ENCODE assay signal across 38 cellular contexts in genomic region chr20:33902011-33902410, GRCh38.
"Had no signal": no experiment of that assay in that cellular context is flagged by ENCODE, and none has a peak within 500 bp of the region (broad histone marks: within the 10 kb centered on the region; RNA-seq: fewer than 3 reads in every experiment).

No MANE protein-coding gene starts in this region.

- FAIRE-seq: bronchial epithelial cell, TTC549 had no signal

- ATAC-seq: activated CD4-positive, alpha-beta T cell treated with anti-CD3 and anti-CD28 coated beads for 36 hours; activated CD8-positive, alpha-beta memory T cell treated with anti-CD3 and anti-CD28 coated beads, Interleukin-2, amount 10 ng/mL, durations not matched to agents 7 days and 5 days; activated CD8-positive, alpha-beta T cell treated with anti-CD3 and anti-CD28 coated beads, Interleukin-2, amount 10 ng/mL, durations not matched to agents 7 days and 5 days; activated naive CD8-positive, alpha-beta T cell treated with anti-CD3 and anti-CD28 coated beads, Interleukin-2, amount 50 U/mL, for 24 hours had no signal

- H3K27ac ChIP-seq: ascending aorta, cardiac muscle cell, VCaP had no signal

- H3K27ac Mint-ChIP-seq: activated B cell treated with CpG ODN at 0.5 μM for 24 hours; activated CD4-positive, alpha-beta memory T cell treated with anti-CD3 and anti-CD28 coated beads, Interleukin-2, amount 10 ng/mL, durations not matched to agents 7 days and 5 days; activated CD4-positive, alpha-beta T cell treated with anti-CD3 and anti-CD28 coated beads for 36 hours; activated CD4-positive, alpha-beta T cell treated with anti-CD3 and anti-CD28 coated beads, Interleukin-2, amount 10 ng/mL, durations not matched to agents 7 days and 5 days; activated CD8-positive, alpha-beta memory T cell treated with anti-CD3 and anti-CD28 coated beads, Interleukin-2, amount 10 ng/mL, durations not matched to agents 7 days and 5 days; activated CD8-positive, alpha-beta T cell treated with anti-CD3 and anti-CD28 coated beads, Interleukin-2, amount 10 ng/mL, durations not matched to agents 7 days and 5 days; activated naive CD4-positive, alpha-beta T cell treated with anti-CD3 and anti-CD28 coated beads, Interleukin-2, amount 10 ng/mL, durations not matched to agents 7 days and 5 days; activated naive CD4-positive, alpha-beta T cell treated with anti-CD3 and anti-CD28 coated beads, Interleukin-2, amount 50 U/mL, for 24 hours; activated naive CD8-positive, alpha-beta T cell; activated naive CD8-positive, alpha-beta T cell treated with anti-CD3 and anti-CD28 coated beads, Interleukin-2, amount 10 ng/mL, durations not matched to agents 7 days and 5 days; activated naive CD8-positive, alpha-beta T cell treated with anti-CD3 and anti-CD28 coated beads, Interleukin-2, amount 50 U/mL, for 24 hours; activated T-cell treated with anti-CD3 and anti-CD28 coated beads, Interleukin-2, amount 50 U/mL, for 24 hours; activated T-helper 2 cell treated with anti-CD3 and anti-CD28 coated beads, Interferon-gamma antibody, Interleukin-2, Interleukin-4, amounts not matched to agents 10 μg/mL and 5 μg/mL and 100 μg/mL, durations not matched to agents 14 hours and 24 hours and 36 hours; T-helper 1 cell treated with Interleukin-12 subunit alpha and Interleukin-12 subunit beta and Interleukin-4 antibody, amounts not matched to agents 30 μg/mL and 1 μg/mL, for 36 hours; T-helper 2 cell treated with Interferon-gamma antibody and Interleukin-4, amounts not matched to agents 5 μg/mL and 100 μg/mL, for 36 hours had no signal

- DNase-seq: activated B cell treated with CpG ODN at 0.5 μM for 24 hours; activated CD4-positive, alpha-beta memory T cell treated with anti-CD3 and anti-CD28 coated beads, Interleukin-2, amount 10 ng/mL, durations not matched to agents 7 days and 5 days; activated CD4-positive, alpha-beta T cell treated with anti-CD3 and anti-CD28 coated beads for 36 hours; activated CD4-positive, alpha-beta T cell treated with anti-CD3 and anti-CD28 coated beads for 48 hours; activated CD4-positive, alpha-beta T cell treated with anti-CD3 and anti-CD28 coated beads, Interleukin-2, amount 10 ng/mL, durations not matched to agents 7 days and 5 days; activated CD4-positive, alpha-beta T cell treated with anti-CD3 and anti-CD28 coated beads, Interleukin-2, amount 50 U/mL, for 48 hours; activated CD4-positive, CD25-positive, alpha-beta regulatory T cell treated with anti-CD3 and anti-CD28 coated beads, Interleukin-2, amount 50 U/mL, for 72 hours; activated CD8-positive, alpha-beta memory T cell treated with anti-CD3 and anti-CD28 coated beads for 24 hours; activated CD8-positive, alpha-beta memory T cell treated with anti-CD3 and anti-CD28 coated beads, Interleukin-2, amount 10 ng/mL, durations not matched to agents 7 days and 5 days; activated CD8-positive, alpha-beta memory T cell treated with anti-CD3 and anti-CD28 coated beads, Interleukin-2, amount 50 U/mL, for 48 hours; activated CD8-positive, alpha-beta T cell treated with anti-CD3 and anti-CD28 coated beads, Interleukin-2, amount 10 ng/mL, durations not matched to agents 7 days and 5 days; activated effector memory CD4-positive, alpha-beta T cell treated with Interleukin-2 at 50 U/mL for 16 hours; activated gamma-delta T cell; activated naive CD4-positive, alpha-beta T cell treated with anti-CD3 and anti-CD28 coated beads, Interleukin-2, amount 10 ng/mL, durations not matched to agents 7 days and 5 days; activated naive CD4-positive, alpha-beta T cell treated with Interleukin-2 at 50 U/mL for 16 hours; activated naive CD8-positive, alpha-beta T cell treated with anti-CD3 and anti-CD28 coated beads, Interleukin-2, amount 10 ng/mL, durations not matched to agents 7 days and 5 days; activated naive CD8-positive, alpha-beta T cell treated with anti-CD3 and anti-CD28 coated beads, Interleukin-2, amount 50 U/mL, for 24 hours; activated T-cell treated with anti-CD3 and anti-CD28 coated beads, Interleukin-2, amount 50 U/mL, for 24 hours; activated T-cell treated with anti-CD3 and anti-CD28 coated beads, Interleukin-2, amount 50 U/mL, for 48 hours; amygdala; anterior cingulate cortex; caudate nucleus; cerebellar nuclear complex; T-helper 1 cell; T-helper 2 cell; T-helper 9 cell had no signal

- H3K36me3 ChIP-seq: ascending aorta, cardiac muscle cell had no signal

- H3K36me3 Mint-ChIP-seq: activated CD8-positive, alpha-beta memory T cell treated with anti-CD3 and anti-CD28 coated beads, Interleukin-2, amount 10 ng/mL, durations not matched to agents 7 days and 5 days; activated naive CD4-positive, alpha-beta T cell treated with anti-CD3 and anti-CD28 coated beads, Interleukin-2, amount 10 ng/mL, durations not matched to agents 7 days and 5 days; activated naive CD4-positive, alpha-beta T cell treated with anti-CD3 and anti-CD28 coated beads, Interleukin-2, amount 50 U/mL, for 24 hours; activated naive CD8-positive, alpha-beta T cell; activated naive CD8-positive, alpha-beta T cell treated with anti-CD3 and anti-CD28 coated beads, Interleukin-2, amount 10 ng/mL, durations not matched to agents 7 days and 5 days; brain had no signal

- H3K9me3 ChIP-seq: ascending aorta had no signal

- H3K27me3 ChIP-seq: ascending aorta, cardiac muscle cell had no signal

- H3K4me1 Mint-ChIP-seq: activated B cell treated with CpG ODN at 0.5 μM for 24 hours; activated CD4-positive, alpha-beta memory T cell treated with anti-CD3 and anti-CD28 coated beads, Interleukin-2, amount 10 ng/mL, durations not matched to agents 7 days and 5 days; activated CD4-positive, alpha-beta T cell treated with anti-CD3 and anti-CD28 coated beads for 36 hours; activated CD4-positive, alpha-beta T cell treated with anti-CD3 and anti-CD28 coated beads, Interleukin-2, amount 10 ng/mL, durations not matched to agents 7 days and 5 days; activated CD8-positive, alpha-beta memory T cell treated with anti-CD3 and anti-CD28 coated beads, Interleukin-2, amount 10 ng/mL, durations not matched to agents 7 days and 5 days; activated naive CD4-positive, alpha-beta T cell treated with anti-CD3 and anti-CD28 coated beads, Interleukin-2, amount 10 ng/mL, durations not matched to agents 7 days and 5 days; activated naive CD4-positive, alpha-beta T cell treated with anti-CD3 and anti-CD28 coated beads, Interleukin-2, amount 50 U/mL, for 24 hours; activated naive CD8-positive, alpha-beta T cell treated with anti-CD3 and anti-CD28 coated beads, Interleukin-2, amount 10 ng/mL, durations not matched to agents 7 days and 5 days; activated naive CD8-positive, alpha-beta T cell treated with anti-CD3 and anti-CD28 coated beads, Interleukin-2, amount 50 U/mL, for 24 hours; central memory CD8-positive, alpha-beta T cell had no signal

- H3K9me3 Mint-ChIP-seq: activated B cell treated with CpG ODN at 0.5 μM for 24 hours; activated CD4-positive, alpha-beta memory T cell treated with anti-CD3 and anti-CD28 coated beads, Interleukin-2, amount 10 ng/mL, durations not matched to agents 7 days and 5 days; activated CD4-positive, alpha-beta T cell treated with anti-CD3 and anti-CD28 coated beads, Interleukin-2, amount 10 ng/mL, durations not matched to agents 7 days and 5 days; activated naive CD4-positive, alpha-beta T cell treated with anti-CD3 and anti-CD28 coated beads, Interleukin-2, amount 10 ng/mL, durations not matched to agents 7 days and 5 days; activated naive CD4-positive, alpha-beta T cell treated with anti-CD3 and anti-CD28 coated beads, Interleukin-2, amount 50 U/mL, for 24 hours; activated naive CD8-positive, alpha-beta T cell treated with anti-CD3 and anti-CD28 coated beads, Interleukin-2, amount 10 ng/mL, durations not matched to agents 7 days and 5 days; activated naive CD8-positive, alpha-beta T cell treated with anti-CD3 and anti-CD28 coated beads, Interleukin-2, amount 50 U/mL, for 24 hours; activated T-cell treated with anti-CD3 and anti-CD28 coated beads, Interleukin-2, amount 50 U/mL, for 24 hours; activated T-helper 2 cell treated with anti-CD3 and anti-CD28 coated beads, Interferon-gamma antibody, Interleukin-2, Interleukin-4, amounts not matched to agents 10 μg/mL and 5 μg/mL and 100 μg/mL, durations not matched to agents 14 hours and 24 hours and 36 hours; central memory CD8-positive, alpha-beta T cell; T-helper 1 cell treated with Interleukin-12 subunit alpha and Interleukin-12 subunit beta and Interleukin-4 antibody, amounts not matched to agents 30 μg/mL and 1 μg/mL, for 36 hours; T-helper 2 cell treated with Interferon-gamma antibody and Interleukin-4, amounts not matched to agents 5 μg/mL and 100 μg/mL, for 36 hours had no signal

- H3K4me3 ChIP-seq: ascending aorta, cardiac muscle cell had no signal

- H3K4me3 Mint-ChIP-seq: activated B cell treated with CpG ODN at 0.5 μM for 24 hours; activated CD4-positive, alpha-beta memory T cell treated with anti-CD3 and anti-CD28 coated beads, Interleukin-2, amount 10 ng/mL, durations not matched to agents 7 days and 5 days; activated CD4-positive, alpha-beta T cell treated with anti-CD3 and anti-CD28 coated beads for 36 hours; activated CD4-positive, alpha-beta T cell treated with anti-CD3 and anti-CD28 coated beads, Interleukin-2, amount 10 ng/mL, durations not matched to agents 7 days and 5 days; activated CD8-positive, alpha-beta memory T cell treated with anti-CD3 and anti-CD28 coated beads, Interleukin-2, amount 10 ng/mL, durations not matched to agents 7 days and 5 days; activated CD8-positive, alpha-beta T cell treated with anti-CD3 and anti-CD28 coated beads, Interleukin-2, amount 10 ng/mL, durations not matched to agents 7 days and 5 days; activated naive CD4-positive, alpha-beta T cell treated with anti-CD3 and anti-CD28 coated beads, Interleukin-2, amount 10 ng/mL, durations not matched to agents 7 days and 5 days; activated naive CD4-positive, alpha-beta T cell treated with anti-CD3 and anti-CD28 coated beads, Interleukin-2, amount 50 U/mL, for 24 hours; activated naive CD8-positive, alpha-beta T cell; activated naive CD8-positive, alpha-beta T cell treated with anti-CD3 and anti-CD28 coated beads, Interleukin-2, amount 10 ng/mL, durations not matched to agents 7 days and 5 days; activated naive CD8-positive, alpha-beta T cell treated with anti-CD3 and anti-CD28 coated beads, Interleukin-2, amount 50 U/mL, for 24 hours; activated T-cell treated with anti-CD3 and anti-CD28 coated beads, Interleukin-2, amount 50 U/mL, for 24 hours; central memory CD8-positive, alpha-beta T cell; T-helper 1 cell treated with Interleukin-12 subunit alpha and Interleukin-12 subunit beta and Interleukin-4 antibody, amounts not matched to agents 30 μg/mL and 1 μg/mL, for 36 hours; T-helper 2 cell treated with Interferon-gamma antibody and Interleukin-4, amounts not matched to agents 5 μg/mL and 100 μg/mL, for 36 hours had no signal

- H3K4me1 ChIP-seq: ascending aorta had no signal
